In the genomic region with DNA sequence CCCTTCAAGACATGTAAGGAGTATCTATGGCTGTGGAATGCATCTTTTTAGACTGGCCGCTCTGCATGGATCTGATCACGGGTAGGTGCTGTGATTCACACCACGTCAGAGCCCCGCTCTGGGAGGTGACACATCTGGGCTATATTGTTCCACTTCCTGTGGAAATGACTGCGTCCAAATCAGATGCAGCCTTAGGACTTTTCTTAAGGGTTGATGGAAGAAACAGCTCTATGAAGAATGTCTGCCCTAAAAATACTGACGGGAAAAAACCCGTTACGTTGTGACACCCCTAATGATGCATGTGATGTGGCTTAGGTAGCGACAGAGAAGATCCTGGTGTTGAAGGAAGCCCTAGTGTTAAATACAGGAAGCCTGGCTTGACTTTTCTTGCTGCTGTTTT, we compare ENCODE assay signal across 8 cellular contexts. TPM values are rescaled to one million over a fixed set of nuclear protein-coding genes. Genes with fewer than 3 reads are reported as not detected.
DNase-seq lines count a peak whose midpoint lies in the region; ATAC-seq and TF ChIP-seq lines count a peak whose summit lies in the region.

No MANE protein-coding gene starts in this region.

- peaks cover under 1% of the 10 kb centered on the region for H3K36me3 Mint-ChIP-seq in activated T-cell treated with anti-CD3 and anti-CD28 coated beads, Interleukin-2, amount 50 U/mL, for 4 hours (ENCODE audit: insufficient read depth)

- peaks cover 72% of the 10 kb centered on the region for H3K4me1 Mint-ChIP-seq in activated T-cell treated with anti-CD3 and anti-CD28 coated beads, Interleukin-2, amount 50 U/mL, for 4 hours (ENCODE audit: low read depth)

- no peaks in the 10 kb centered on the region for H3K27me3 Mint-ChIP-seq in activated T-cell treated with anti-CD3 and anti-CD28 coated beads, Interleukin-2, amount 50 U/mL, for 4 hours (ENCODE audit: low read depth)

- intact Hi-C loops in left ventricle myocardium inferior (cut with micrococcal nuclease): no loop called here

- ATAC-seq in activated T-cell treated with anti-CD3 and anti-CD28 coated beads, Interleukin-2, amount 50 U/mL, for 4 hours: peak; percentile 98 to 99
- ATAC-seq in GM21360 (IDR thresholded peaks at IDR 0.05; ENCODE audit: unreplicated experiment): no peak

- no peaks in the 10 kb centered on the region for H3K27me3 ChIP-seq in left ventricle myocardium inferior (ENCODE audit: low read depth)

- in situ Hi-C loops in GM13976 (cut with MboI; ENCODE audit: low sequenced_read_pairs, unreplicated experiment): no loop called here

- H3K4me1 ChIP-seq in left ventricle myocardium inferior: peaks cover 69% of the 10 kb centered on the region

- H3K4me3 ChIP-seq in left ventricle myocardium inferior: peak overlapping the region; percentile 13

- H3K4me3 Mint-ChIP-seq in activated T-cell treated with anti-CD3 and anti-CD28 coated beads, Interleukin-2, amount 50 U/mL, for 4 hours: peak overlapping the region; percentile 48

- no peak for TF ChIP-seq CTCF in left ventricle myocardium inferior (IDR thresholded peaks at IDR 0.05; ENCODE audit: borderline replicate concordance)
- TF ChIP-seq CTCF in GM13976 (IDR thresholded peaks at IDR 0.05; ENCODE audit: borderline replicate concordance, control extremely low read depth, extremely low read depth, insufficient read depth, missing control alignments): no peak

- DNase-seq in KG1 (lab: John Stamatoyannopoulos, UW) (peak; percentile 38), left ventricle myocardium inferior (no peak), GM13976 (ENCODE audit: low spot score) (no peak), SIG-M5 treated with dmso at 0.1 percent for 504 hours (lab: John Stamatoyannopoulos, UW; ENCODE audit: unreplicated experiment) (no peak), NCI-H2196 (lab: John Stamatoyannopoulos, UW; ENCODE audit: unreplicated experiment) (no peak)
- DNase-seq in activated T-cell treated with anti-CD3 and anti-CD28 coated beads, Interleukin-2, amount 50 U/mL, for 4 hours: peak; percentile 71
- peak; percentile 46 to 55 for DNase-seq in stimulated activated CD8-positive, alpha-beta memory T cell treated with anti-CD3 and anti-CD28 coated beads, Interleukin-2, amount 100 ng/mL, for 48 hours (ENCODE audit: low read depth in 2 of 2)

- peak overlapping the region; percentile 80 for H3K27ac ChIP-seq in left ventricle myocardium inferior (replicated peaks)

- H3K36me3 ChIP-seq in left ventricle myocardium inferior: no peaks in the 10 kb centered on the region

- H3K9me3 Mint-ChIP-seq in activated T-cell treated with anti-CD3 and anti-CD28 coated beads, Interleukin-2, amount 50 U/mL, for 4 hours: no peaks in the 10 kb centered on the region

- H3K9me3 ChIP-seq in left ventricle myocardium inferior (replicated peaks): no peaks in the 10 kb centered on the region

RNA-seq across cellular contexts. Expression of a gene that starts 12.2 kb away (rescaled TPM):
- total RNA-seq in activated T-cell treated with anti-CD3 and anti-CD28 coated beads, Interleukin-2, amount 50 U/mL, for 4 hours: 10 to 100 TPM; 25.2 to 29.4 (median 25.9) TPM
- 12.6 TPM for total RNA-seq in left ventricle myocardium inferior

RNA-seq across cellular contexts. Expression of a gene that starts 27.1 kb away (rescaled TPM):
- under 1 TPM in 1 of 3 donors, not detected in 2; 0.43 TPM for total RNA-seq in activated T-cell treated with anti-CD3 and anti-CD28 coated beads, Interleukin-2, amount 50 U/mL, for 4 hours
- not detected for total RNA-seq in left ventricle myocardium inferior

Comparison
In these comparisons a context has a peak if more than half of its experiments do, and no peak if none do; other contexts are left out.
1. DNase-seq: peak in KG1 (single experiment), activated T-cell treated with anti-CD3 and anti-CD28 coated beads, Interleukin-2, amount 50 U/mL, for 4 hours (single experiment) and stimulated activated CD8-positive, alpha-beta memory T cell treated with anti-CD3 and anti-CD28 coated beads, Interleukin-2, amount 100 ng/mL, for 48 hours (2 of 2); none in left ventricle myocardium inferior (single experiment), GM13976 (single experiment), SIG-M5 treated with dmso at 0.1 percent for 504 hours (single experiment) and NCI-H2196 (single experiment).